Comparison of ENCODE assay signal across 16 cellular contexts in genomic region chr7:143304938-143305337, GRCh38. TPM values are rescaled to one million over a fixed set of nuclear protein-coding genes. Genes with fewer than 3 reads are reported as not detected.
DNase-seq lines count a peak whose midpoint lies in the region; ATAC-seq and TF ChIP-seq lines count a peak whose summit lies in the region.
"Had no signal": no experiment of that assay in that cellular context is flagged by ENCODE, and none has a peak within 500 bp of the region (broad histone marks: within the 10 kb centered on the region; RNA-seq: fewer than 3 reads in every experiment).

No MANE protein-coding gene starts in this region.

- no peak for TF ChIP-seq CTCF in natural killer cell (IDR thresholded peaks at IDR 0.05)

- no peak for ATAC-seq in natural killer cell treated with Interleukin-12 subunit alpha and Interleukin-12 subunit beta and Interleukin-15 and Interleukin-18, amount 100 ng/mL, for 72 hours
- ATAC-seq in natural killer cell: no peak
- peak; percentile 41 for ATAC-seq in stimulated activated naive CD8-positive, alpha-beta T cell treated with anti-CD3 and anti-CD28 coated beads, Interleukin-15, amount 100 ng/mL, for 72 hours
- no peak for ATAC-seq in esophagus mucosa

- no peaks in the 10 kb centered on the region for H3K9me3 Mint-ChIP-seq in natural killer cell treated with Interleukin-12 subunit alpha and Interleukin-12 subunit beta and Interleukin-15 and Interleukin-18, amount 100 ng/mL, for 72 hours
- no peaks in the 10 kb centered on the region for H3K9me3 Mint-ChIP-seq in natural killer cell
- H3K9me3 Mint-ChIP-seq in activated T-helper 1 cell treated with anti-CD3 and anti-CD28 coated beads, Interleukin-12 subunit alpha, Interleukin-12 subunit beta, Interleukin-2, Interleukin-4 antibody, amounts not matched to agents 30 ng/mL and 10 ng/mL and 1 ng/mL, durations not matched to agents 14 hours and 24 hours and 36 hours: peaks cover 8% of the 10 kb centered on the region
- H3K9me3 Mint-ChIP-seq in stimulated activated naive CD8-positive, alpha-beta T cell treated with anti-CD3 and anti-CD28 coated beads, Interleukin-15, amount 100 ng/mL, for 72 hours: no peaks in the 10 kb centered on the region
- H3K9me3 Mint-ChIP-seq: H9, neural crest cell had no signal

- H3K4me1 Mint-ChIP-seq in natural killer cell treated with Interleukin-12 subunit alpha and Interleukin-12 subunit beta and Interleukin-15 and Interleukin-18, amount 100 ng/mL, for 72 hours (ENCODE audit: low read depth in 2 of 2): peaks cover 25 to 32% of the 10 kb centered on the region in 2 donors
- H3K4me1 Mint-ChIP-seq in natural killer cell: peaks cover 16 to 24% of the 10 kb centered on the region in 2 donors
- peaks cover 69% of the 10 kb centered on the region for H3K4me1 Mint-ChIP-seq in activated T-helper 1 cell treated with anti-CD3 and anti-CD28 coated beads, Interleukin-12 subunit alpha, Interleukin-12 subunit beta, Interleukin-2, Interleukin-4 antibody, amounts not matched to agents 30 ng/mL and 10 ng/mL and 1 ng/mL, durations not matched to agents 14 hours and 24 hours and 36 hours (ENCODE audit: low read depth)
- peaks cover 46% of the 10 kb centered on the region for H3K4me1 Mint-ChIP-seq in stimulated activated naive CD8-positive, alpha-beta T cell treated with anti-CD3 and anti-CD28 coated beads, Interleukin-15, amount 100 ng/mL, for 72 hours
- H3K4me1 Mint-ChIP-seq: H9, neural crest cell had no signal

- H3K36me3 Mint-ChIP-seq in natural killer cell treated with Interleukin-12 subunit alpha and Interleukin-12 subunit beta and Interleukin-15 and Interleukin-18, amount 100 ng/mL, for 72 hours: peaks cover 69% of the 10 kb centered on the region
- H3K36me3 Mint-ChIP-seq in natural killer cell: peaks cover 42% of the 10 kb centered on the region
- H3K36me3 Mint-ChIP-seq in activated T-helper 1 cell treated with anti-CD3 and anti-CD28 coated beads, Interleukin-12 subunit alpha, Interleukin-12 subunit beta, Interleukin-2, Interleukin-4 antibody, amounts not matched to agents 30 ng/mL and 10 ng/mL and 1 ng/mL, durations not matched to agents 14 hours and 24 hours and 36 hours (ENCODE audit: low read depth): peaks cover 80% of the 10 kb centered on the region

- intact Hi-C loops in natural killer cell (cut with micrococcal nuclease): loop anchor here (2.0 kb wide), 1 partner anchor 64 kb away; no protein-coding TSS in a partner anchor
- intact Hi-C loops in activated T-helper 1 cell treated with anti-CD3 and anti-CD28 coated beads, Interleukin-12 subunit alpha, Interleukin-12 subunit beta, Interleukin-2, Interleukin-4 antibody, amounts not matched to agents 30 ng/mL and 10 ng/mL and 1 ng/mL, durations not matched to agents 14 hours and 24 hours and 36 hours (cut with micrococcal nuclease): loop anchor here (1.0 to 5.0 kb wide), 2 partner anchors 65 to 112 kb away; no protein-coding TSS in a partner anchor

- no peak for DNase-seq in natural killer cell treated with Interleukin-12 subunit alpha and Interleukin-12 subunit beta and Interleukin-15 and Interleukin-18, amount 100 ng/mL, for 72 hours (ENCODE audit: low spot score)
- no peak for DNase-seq in natural killer cell
- DNase-seq in activated T-helper 1 cell treated with anti-CD3 and anti-CD28 coated beads, Interleukin-12 subunit alpha, Interleukin-12 subunit beta, Interleukin-2, Interleukin-4 antibody, amounts not matched to agents 30 ng/mL and 10 ng/mL and 1 ng/mL, durations not matched to agents 14 hours and 24 hours and 36 hours (ENCODE audit: low spot score): no peak
- no peak for DNase-seq in stimulated activated naive CD8-positive, alpha-beta T cell treated with anti-CD3 and anti-CD28 coated beads, Interleukin-15, amount 100 ng/mL, for 72 hours
- DNase-seq in NCI-H510A treated with DMSO at 0.1 percent for 48 hours (lab: John Stamatoyannopoulos, UW): no peak
- DNase-seq: KG1, kidney glomerular epithelial cell, NCI-H1436, NCI-H2107 had no signal

- H3K27me3 Mint-ChIP-seq in natural killer cell treated with Interleukin-12 subunit alpha and Interleukin-12 subunit beta and Interleukin-15 and Interleukin-18, amount 100 ng/mL, for 72 hours: no peaks in the 10 kb centered on the region
- H3K27me3 Mint-ChIP-seq in natural killer cell (ENCODE audit: low read depth in 2 of 2): no peaks in the 10 kb centered on the region
- no peaks in the 10 kb centered on the region for H3K27me3 Mint-ChIP-seq in activated T-helper 1 cell treated with anti-CD3 and anti-CD28 coated beads, Interleukin-12 subunit alpha, Interleukin-12 subunit beta, Interleukin-2, Interleukin-4 antibody, amounts not matched to agents 30 ng/mL and 10 ng/mL and 1 ng/mL, durations not matched to agents 14 hours and 24 hours and 36 hours (ENCODE audit: insufficient read depth)
- H3K27me3 Mint-ChIP-seq in stimulated activated naive CD8-positive, alpha-beta T cell treated with anti-CD3 and anti-CD28 coated beads, Interleukin-15, amount 100 ng/mL, for 72 hours: no peaks in the 10 kb centered on the region
- H3K27me3 Mint-ChIP-seq: activated naive CD8-positive, alpha-beta T cell had no signal

- peak overlapping the region; percentile 7 to 21 for H3K27ac Mint-ChIP-seq in natural killer cell treated with Interleukin-12 subunit alpha and Interleukin-12 subunit beta and Interleukin-15 and Interleukin-18, amount 100 ng/mL, for 72 hours
- no peak overlapping the region for H3K27ac Mint-ChIP-seq in natural killer cell
- peak overlapping the region; percentile 25 for H3K27ac Mint-ChIP-seq in activated T-helper 1 cell treated with anti-CD3 and anti-CD28 coated beads, Interleukin-12 subunit alpha, Interleukin-12 subunit beta, Interleukin-2, Interleukin-4 antibody, amounts not matched to agents 30 ng/mL and 10 ng/mL and 1 ng/mL, durations not matched to agents 14 hours and 24 hours and 36 hours
- H3K27ac Mint-ChIP-seq in stimulated activated naive CD8-positive, alpha-beta T cell treated with anti-CD3 and anti-CD28 coated beads, Interleukin-15, amount 100 ng/mL, for 72 hours: peak overlapping the region in 1 of 2 donors; percentile 7
- H3K27ac Mint-ChIP-seq: H9 had no signal

- no peak overlapping the region for H3K4me3 Mint-ChIP-seq in natural killer cell treated with Interleukin-12 subunit alpha and Interleukin-12 subunit beta and Interleukin-15 and Interleukin-18, amount 100 ng/mL, for 72 hours
- H3K4me3 Mint-ChIP-seq in natural killer cell: no peak overlapping the region
- no peak overlapping the region for H3K4me3 Mint-ChIP-seq in activated T-helper 1 cell treated with anti-CD3 and anti-CD28 coated beads, Interleukin-12 subunit alpha, Interleukin-12 subunit beta, Interleukin-2, Interleukin-4 antibody, amounts not matched to agents 30 ng/mL and 10 ng/mL and 1 ng/mL, durations not matched to agents 14 hours and 24 hours and 36 hours
- no peak overlapping the region for H3K4me3 Mint-ChIP-seq in stimulated activated naive CD8-positive, alpha-beta T cell treated with anti-CD3 and anti-CD28 coated beads, Interleukin-15, amount 100 ng/mL, for 72 hours
- H3K4me3 Mint-ChIP-seq: activated naive CD8-positive, alpha-beta T cell; H9; neural crest cell had no signal

RNA-seq across cellular contexts. Expression of gene CLCN1, which starts 11.0 kb away (rescaled TPM):
- under 1 TPM in 1 of 2 donors, not detected in 1; 0.10 TPM for total RNA-seq in natural killer cell treated with Interleukin-12 subunit alpha and Interleukin-12 subunit beta and Interleukin-15 and Interleukin-18, amount 100 ng/mL, for 72 hours
- total RNA-seq in natural killer cell (under 1 TPM in 2 of 3 donors, not detected in 1; 0.16 to 0.19 TPM), esophagus mucosa (0.68 TPM)
- not detected in 2 replicates for total RNA-seq in activated T-helper 1 cell treated with anti-CD3 and anti-CD28 coated beads, Interleukin-12 subunit alpha, Interleukin-12 subunit beta, Interleukin-2, Interleukin-4 antibody, amounts not matched to agents 30 ng/mL and 10 ng/mL and 1 ng/mL, durations not matched to agents 14 hours and 24 hours and 36 hours
- total RNA-seq: HT1080, mucosa of descending colon, neural crest cell, tibial nerve had no signal

RNA-seq across cellular contexts. Expression of gene CASP2, which starts 16.8 kb away (rescaled TPM):
- 10 to 100 TPM; 67.8 to 94.2 TPM for total RNA-seq in natural killer cell treated with Interleukin-12 subunit alpha and Interleukin-12 subunit beta and Interleukin-15 and Interleukin-18, amount 100 ng/mL, for 72 hours
- total RNA-seq in natural killer cell (10 to 100 TPM; 36.7 to 60.5 (median 54.7) TPM), esophagus mucosa (28.3 TPM)
- 107 and 110 TPM in 2 replicates for total RNA-seq in activated T-helper 1 cell treated with anti-CD3 and anti-CD28 coated beads, Interleukin-12 subunit alpha, Interleukin-12 subunit beta, Interleukin-2, Interleukin-4 antibody, amounts not matched to agents 30 ng/mL and 10 ng/mL and 1 ng/mL, durations not matched to agents 14 hours and 24 hours and 36 hours

RNA-seq across cellular contexts. Expression of gene TMEM139, which starts 20.2 kb away (rescaled TPM):
- total RNA-seq in natural killer cell treated with Interleukin-12 subunit alpha and Interleukin-12 subunit beta and Interleukin-15 and Interleukin-18, amount 100 ng/mL, for 72 hours: not detected
- total RNA-seq in natural killer cell: not detected
- 0.73 TPM in 1 of 2 replicates, not detected in the other for total RNA-seq in activated T-helper 1 cell treated with anti-CD3 and anti-CD28 coated beads, Interleukin-12 subunit alpha, Interleukin-12 subunit beta, Interleukin-2, Interleukin-4 antibody, amounts not matched to agents 30 ng/mL and 10 ng/mL and 1 ng/mL, durations not matched to agents 14 hours and 24 hours and 36 hours
- total RNA-seq in esophagus mucosa: 0.44 TPM
- total RNA-seq: HT1080 had no signal

RNA-seq across cellular contexts. Expression of gene GSTK1, which starts 41.7 kb away (rescaled TPM):
- total RNA-seq in natural killer cell treated with Interleukin-12 subunit alpha and Interleukin-12 subunit beta and Interleukin-15 and Interleukin-18, amount 100 ng/mL, for 72 hours: 100 to 1,000 TPM; 133 to 233 TPM
- total RNA-seq in natural killer cell (100 to 1,000 TPM; 159 to 215 (median 181) TPM), esophagus mucosa (109 TPM)
- total RNA-seq in activated T-helper 1 cell treated with anti-CD3 and anti-CD28 coated beads, Interleukin-12 subunit alpha, Interleukin-12 subunit beta, Interleukin-2, Interleukin-4 antibody, amounts not matched to agents 30 ng/mL and 10 ng/mL and 1 ng/mL, durations not matched to agents 14 hours and 24 hours and 36 hours: 134 and 135 TPM in 2 replicates

RNA-seq across cellular contexts. Expression of gene FAM131B, which starts 57.6 kb away (rescaled TPM):
- 1 to 10 TPM; 2.9 TPM for total RNA-seq in natural killer cell treated with Interleukin-12 subunit alpha and Interleukin-12 subunit beta and Interleukin-15 and Interleukin-18, amount 100 ng/mL, for 72 hours
- 1 to 10 TPM; 2.3 to 2.8 (median 2.5) TPM for total RNA-seq in natural killer cell
- total RNA-seq in activated T-helper 1 cell treated with anti-CD3 and anti-CD28 coated beads, Interleukin-12 subunit alpha, Interleukin-12 subunit beta, Interleukin-2, Interleukin-4 antibody, amounts not matched to agents 30 ng/mL and 10 ng/mL and 1 ng/mL, durations not matched to agents 14 hours and 24 hours and 36 hours: 0.44 and 0.54 TPM in 2 replicates
- total RNA-seq in esophagus mucosa: 0.44 TPM

Comparison
In these comparisons a context has a peak if more than half of its experiments do, and no peak if none do; other contexts are left out.
1. H3K27ac Mint-ChIP-seq: peak in natural killer cell treated with Interleukin-12 subunit alpha and Interleukin-12 subunit beta and Interleukin-15 and Interleukin-18, amount 100 ng/mL, for 72 hours (2 of 2) and activated T-helper 1 cell treated with anti-CD3 and anti-CD28 coated beads, Interleukin-12 subunit alpha, Interleukin-12 subunit beta, Interleukin-2, Interleukin-4 antibody, amounts not matched to agents 30 ng/mL and 10 ng/mL and 1 ng/mL, durations not matched to agents 14 hours and 24 hours and 36 hours (single experiment); none in natural killer cell (0 of 2).